8 cellular contexts compared by ENCODE assay signal in genomic region chr9:68981825-68982224, GRCh38. TPM values are rescaled to one million over a fixed set of nuclear protein-coding genes. Genes with fewer than 3 reads are reported as not detected.
A peak's percentile ranks its signal among the peaks of the same experiment; 100 is the strongest.
DNase-seq lines count a peak whose midpoint lies in the region; ATAC-seq, FAIRE-seq and TF ChIP-seq lines count a peak whose summit lies in the region.

No MANE protein-coding gene starts in this region.

- H3K9ac ChIP-seq in HUES48 (ENCODE audit: low read depth, low read length) (no peak overlapping the region), K562 (ENCODE audit: insufficient read depth in 1 of 2, low read depth in 2 of 2, low read length in 2 of 2) (peak overlapping the region; percentile 8 to 80; a peak in 2 of 4 replicates)

- intact Hi-C loops in K562 (cut with micrococcal nuclease) (no loop called here), testis (cut with DNase I; ENCODE audit: low total_unique reads) (no loop called here)

- TF ChIP-seq EP300 in K562 (IDR thresholded peaks at IDR 0.05; ENCODE audit: low read length), result no peak

- H3K4me1 ChIP-seq in HUES48 (ENCODE audit: control insufficient read depth, insufficient read depth, low read length), result peaks cover 19% of the 10 kb centered on the region
- peaks cover 11 to 59% of the 10 kb centered on the region in 2 experiments; a peak in 4 of 5 replicates for H3K4me1 ChIP-seq in K562 (replicated peaks in 1 of 2; ENCODE audit: control insufficient read depth in 2 of 2, insufficient read depth in 2 of 2, low read length in 2 of 2)
- peaks cover 20% of the 10 kb centered on the region for H3K4me1 ChIP-seq in testis

- H3K9me3 Mint-ChIP-seq in endothelial cell (ENCODE audit: unreplicated experiment), result no peaks in the 10 kb centered on the region

- H2AFZ ChIP-seq in K562 (ENCODE audit: low read depth, low read length), result peak overlapping the region; percentile 25; the same call in 1 of the 2 replicates

- no peaks in the 10 kb centered on the region for H4K20me1 ChIP-seq in K562 (replicated peaks; ENCODE audit: control insufficient read depth, insufficient read depth, low read length)

- H3K27me3 ChIP-seq in HUES48 (ENCODE audit: control insufficient read depth, insufficient read depth, low read length) (no peaks in the 10 kb centered on the region), K562 (ENCODE audit: control insufficient read depth in 2 of 2, insufficient read depth in 2 of 2, low read length in 2 of 2) (no peaks in the 10 kb centered on the region), testis (no peaks in the 10 kb centered on the region)

- no peaks in the 10 kb centered on the region for H3K9me1 ChIP-seq in K562 (ENCODE audit: control insufficient read depth, insufficient read depth, low read length)

- TF ChIP-seq POLR2A in K562 (conservative IDR thresholded peaks at IDR 0.05) (no peak), testis (IDR thresholded peaks at IDR 0.05) (no peak)

- H3K79me2 ChIP-seq in K562 (ENCODE audit: control insufficient read depth, insufficient read depth, low read length), result no peaks in the 10 kb centered on the region

- DNase-seq in ELF-1 (ENCODE audit: low read depth, low spot score), result peak; percentile 24
- no peak for DNase-seq in K562 (ENCODE audit: extremely low read depth in 1 of 4, low spot score in 3 of 4)
- DNase-seq in endothelial cell (ENCODE audit: low spot score), result no peak
- DNase-seq in testis, result no peak
- DNase-seq in activated CD4-positive, alpha-beta T cell treated with anti-CD3 and anti-CD28 coated beads for 48 hours, result no peak
- DNase-seq in GM13976 (ENCODE audit: low spot score), result no peak

- in situ Hi-C loops in K562 (cut with MboI), result no loop called here
- in situ Hi-C loops in GM13976 (cut with MboI; ENCODE audit: low sequenced_read_pairs, unreplicated experiment), result no loop called here

- H3K27ac ChIP-seq in HUES48 (ENCODE audit: low read depth, low read length) (peak overlapping the region; percentile 18), K562 (ENCODE audit: extremely low read depth, low read depth, low read length) (peak overlapping the region; percentile 46), testis (no peak overlapping the region)

- TF ChIP-seq CTCF in K562 (IDR thresholded peaks at IDR 0.05 in 2 of 3, conservative IDR thresholded peaks at IDR 0.05 in 1 of 3; ENCODE audit: insufficient read depth in 2 of 3, low read depth in 1 of 3, low read length in 3 of 3), result no peak
- no peak for TF ChIP-seq CTCF in endothelial cell (IDR thresholded peaks at IDR 0.05; ENCODE audit: unreplicated experiment)
- no peak for TF ChIP-seq CTCF in testis (IDR thresholded peaks at IDR 0.05)
- no peak for TF ChIP-seq CTCF in GM13976 (IDR thresholded peaks at IDR 0.05; ENCODE audit: borderline replicate concordance, control extremely low read depth, extremely low read depth, insufficient read depth, missing control alignments)

- no peak overlapping the region for H3K27ac Mint-ChIP-seq in endothelial cell (ENCODE audit: unreplicated experiment)

- no TSS peak for BruUV-seq in K562 (replicated peaks; lab: Mats Ljungman, UMichigan)

- FAIRE-seq in K562 (lab: Jason Lieb, UNC), result no peak

- peak overlapping the region; percentile 26; the same call in 1 of the 2 replicates for H3K4me2 ChIP-seq in K562 (ENCODE audit: insufficient read depth, low read length)

- no peaks in the 10 kb centered on the region for H3K36me3 Mint-ChIP-seq in endothelial cell (ENCODE audit: low read depth, unreplicated experiment)

- H3K4me1 Mint-ChIP-seq in endothelial cell (ENCODE audit: unreplicated experiment), result peaks cover 34% of the 10 kb centered on the region

- H3K27me3 Mint-ChIP-seq in endothelial cell (ENCODE audit: unreplicated experiment), result peaks cover 2% of the 10 kb centered on the region

- CTCF ChIA-PET in K562 (lab: Yijun Ruan, JAX; ENCODE audit: low intra/inter-chr PET ratio), result no interaction called here

- H3K4me3 ChIP-seq in HUES48 (ENCODE audit: low read depth, low read length), result no peak overlapping the region
- H3K4me3 ChIP-seq in K562, result no peak overlapping the region
- H3K4me3 ChIP-seq in testis, result no peak overlapping the region

- H3K9me3 ChIP-seq in HUES48 (ENCODE audit: control insufficient read depth, insufficient read depth, low read length) (peaks cover 2% of the 10 kb centered on the region), K562 (replicated peaks; ENCODE audit: control insufficient read depth, insufficient read depth, low read depth, low read length) (no peaks in the 10 kb centered on the region), testis (no peaks in the 10 kb centered on the region)

- H3K36me3 ChIP-seq in HUES48 (ENCODE audit: control insufficient read depth, insufficient read depth, low read length), result no peaks in the 10 kb centered on the region
- no peaks in the 10 kb centered on the region for H3K36me3 ChIP-seq in K562 (ENCODE audit: control insufficient read depth, insufficient read depth, low read length)
- H3K36me3 ChIP-seq in testis (ENCODE audit: low read depth, missing control alignments), result no peaks in the 10 kb centered on the region

- WGBS in K562 (ENCODE audit: insufficient coverage, low coverage, missing lambda C conversion rate), result 31% methylated on average over 6 of the region's 6 CpGs
- 32 to 37% methylated on average over 6 of the region's 6 CpGs for WGBS in testis, 2 donors

- peak; percentile 50 for ATAC-seq in GM21390 (IDR thresholded peaks at IDR 0.05; ENCODE audit: unreplicated experiment)
- ATAC-seq in K562, result no peak; the same call in 1 of the 3 replicates

- POLR2A ChIA-PET in K562 (lab: Yijun Ruan, JAX), result interaction anchor here (0.7 kb wide), 1 partner anchor 17 kb away, joined by 3 read pairs; no protein-coding TSS in a partner anchor

- H3K4me3 Mint-ChIP-seq in endothelial cell (ENCODE audit: unreplicated experiment), result no peak overlapping the region

- TF ChIP-seq RAD21 in K562 (CRISPR knock-in tag; conservative IDR thresholded peaks at IDR 0.05 in 1 of 2, IDR thresholded peaks at IDR 0.05 in 1 of 2), result no peak

RNA-seq across cellular contexts. Expression of gene PRKACG, which starts 32.1 kb away (rescaled TPM):
- total RNA-seq in K562 (2011; cell fraction: chromatin; rRNA removed; ENCODE audit: low replicate concordance), result not detected in 2 replicates
- total RNA-seq in K562 (2011; cell fraction: nucleolus; rRNA removed), result not detected in 2 replicates
- not detected in 2 replicates for total RNA-seq in K562 (2011; cell fraction: nucleoplasm; rRNA removed)
- not detected in 2 replicates for total RNA-seq in K562 (2014; rRNA removed)
- total RNA-seq in K562 (2014; rRNA removed; fragmentation: Illumina TruSeq; extraction: Trizol), result not detected in 2 replicates
- total RNA-seq in K562 (2015; rRNA removed; fragmentation: Illumina TruSeq; extraction: Trizol), result not detected in 2 replicates
- not detected in 2 replicates for total RNA-seq in K562 (2021)
- polyA plus RNA-seq in K562 (2011; rRNA removed), result not detected in 2 replicates
- polyA plus RNA-seq in K562 (2011; cell fraction: cytosol; rRNA removed), result not detected in 2 replicates
- polyA plus RNA-seq in K562 (2011; cell fraction: nucleus; rRNA removed), result 0.07 TPM in 1 of 2 replicates, not detected in the other
- not detected in 2 replicates for polyA plus RNA-seq in K562 (2012)
- polyA plus RNA-seq in K562 (2014; fragmentation: Illumina TruSeq; extraction: Trizol), result not detected in 2 replicates
- polyA plus RNA-seq in K562 (2014; fragmentation: Nextera tagmentation; extraction: Ambion mirVana), result not detected
- not detected in 2 replicates for polyA plus RNA-seq in K562 (2014; rRNA removed)
- polyA minus RNA-seq in K562 (2011; rRNA and poly(A)+ RNA removed), result not detected in 2 replicates
- polyA minus RNA-seq in K562 (2011; cell fraction: cytosol; rRNA and poly(A)+ RNA removed), result not detected in 2 replicates
- not detected in 2 replicates for polyA minus RNA-seq in K562 (2011; cell fraction: nucleus; rRNA and poly(A)+ RNA removed)
- total RNA-seq in endothelial cell (ENCODE audit: unreplicated experiment), result not detected
- total RNA-seq in testis, result 10 to 100 TPM; 14.0 to 14.2 TPM
- polyA plus RNA-seq in testis (ENCODE audit: insufficient read depth, low read depth, low replicate concordance), result 46.5 TPM

RNA-seq across cellular contexts. Expression of gene FXN, which starts 53.7 kb away (rescaled TPM):
- 15.9 and 26.9 TPM in 2 replicates for total RNA-seq in K562 (2011; cell fraction: chromatin; rRNA removed; ENCODE audit: low replicate concordance)
- 8.2 and 8.9 TPM in 2 replicates for total RNA-seq in K562 (2011; cell fraction: nucleolus; rRNA removed)
- total RNA-seq in K562 (2011; cell fraction: nucleoplasm; rRNA removed), result 17.7 and 25.3 TPM in 2 replicates
- total RNA-seq in K562 (2014; rRNA removed), result 7.6 and 17.3 TPM in 2 replicates
- 30.3 and 31.7 TPM in 2 replicates for total RNA-seq in K562 (2014; rRNA removed; fragmentation: Illumina TruSeq; extraction: Trizol)
- 22.0 and 25.3 TPM in 2 replicates for total RNA-seq in K562 (2015; rRNA removed; fragmentation: Illumina TruSeq; extraction: Trizol)
- total RNA-seq in K562 (2021), result 39.5 and 41.1 TPM in 2 replicates
- polyA plus RNA-seq in K562 (2011; rRNA removed), result 16.3 and 34.0 TPM in 2 replicates
- 27.1 and 27.6 TPM in 2 replicates for polyA plus RNA-seq in K562 (2011; cell fraction: cytosol; rRNA removed)
- 11.2 and 12.6 TPM in 2 replicates for polyA plus RNA-seq in K562 (2011; cell fraction: nucleus; rRNA removed)
- polyA plus RNA-seq in K562 (2012), result 21.7 and 32.9 TPM in 2 replicates
- polyA plus RNA-seq in K562 (2014; fragmentation: Illumina TruSeq; extraction: Trizol), result 44.5 and 51.5 TPM in 2 replicates
- polyA plus RNA-seq in K562 (2014; fragmentation: Nextera tagmentation; extraction: Ambion mirVana), result 10 to 100 TPM; 12.4 to 21.8 TPM
- 29.3 and 30.3 TPM in 2 replicates for polyA plus RNA-seq in K562 (2014; rRNA removed)
- polyA minus RNA-seq in K562 (2011; rRNA and poly(A)+ RNA removed), result 19.5 and 28.5 TPM in 2 replicates
- polyA minus RNA-seq in K562 (2011; cell fraction: cytosol; rRNA and poly(A)+ RNA removed), result 7.9 and 9.1 TPM in 2 replicates
- 2.6 and 4.1 TPM in 2 replicates for polyA minus RNA-seq in K562 (2011; cell fraction: nucleus; rRNA and poly(A)+ RNA removed)
- total RNA-seq in endothelial cell (ENCODE audit: unreplicated experiment), result 14.4 TPM
- 10 to 100 TPM; 14.5 to 29.4 TPM for total RNA-seq in testis
- polyA plus RNA-seq in testis (ENCODE audit: insufficient read depth, low read depth, low replicate concordance), result 19.7 TPM

Comparison
In these comparisons a context has a peak if more than half of its experiments do, and no peak if none do; other contexts are left out.
1. H3K27ac ChIP-seq: peak in HUES48 (single experiment) and K562 (single experiment); none in testis (0 of 2).
2. RNA of gene PRKACG, which starts 32.1 kb away (total RNA-seq): 14.0 to 14.2 TPM in testis; not detected in endothelial cell (single experiment) and not detected in K562; every median in the first group is over 10 times any median in the second.